8 cellular contexts compared by ENCODE assay signal in the genomic region with DNA sequence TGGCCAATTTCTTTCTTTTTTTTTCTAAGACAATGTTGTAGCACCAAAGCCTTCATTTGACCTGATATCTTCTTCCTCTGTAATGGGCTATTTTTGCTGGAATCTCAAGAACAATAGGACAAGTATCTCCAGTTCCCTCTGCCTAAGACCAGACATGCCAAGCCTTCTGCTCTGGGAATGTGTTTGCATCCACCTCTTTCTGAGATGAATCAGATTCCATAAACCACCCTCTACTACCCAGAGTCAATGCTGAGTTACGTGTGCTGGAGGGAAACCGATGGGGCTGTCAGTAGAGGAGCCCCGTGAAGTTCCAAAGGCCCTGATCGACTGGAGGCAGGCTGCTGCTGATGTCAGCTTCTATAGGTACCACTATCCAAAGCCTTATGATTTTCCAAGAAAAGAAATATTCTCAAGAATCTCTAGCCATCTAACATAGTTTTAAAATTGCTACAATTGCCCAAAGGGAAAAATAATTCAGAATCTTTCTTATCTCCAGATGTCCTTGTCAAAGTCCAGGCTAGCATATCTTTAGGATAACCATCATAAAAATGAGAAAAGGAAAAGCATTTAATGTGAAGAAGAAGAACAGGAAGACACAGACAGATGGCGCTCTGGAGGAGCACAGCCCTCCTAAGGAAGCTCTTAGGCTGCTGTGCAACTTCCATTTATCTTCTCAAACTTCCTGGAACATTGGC.
DNase-seq lines count a peak whose midpoint lies in the region; ATAC-seq and TF ChIP-seq lines count a peak whose summit lies in the region.

No MANE protein-coding gene starts in this region.

- no peak overlapping the region for H4K91ac ChIP-seq in neuronal stem cell (ENCODE audit: low read depth, low read length, poor library complexity)

- H3K23ac ChIP-seq in neuronal stem cell (ENCODE audit: low read depth, low read length, poor library complexity): no peak overlapping the region

- no peaks in the 10 kb centered on the region for H3K4me1 Mint-ChIP-seq in activated naive CD4-positive, alpha-beta T cell treated with anti-CD3 and anti-CD28 coated beads, Interleukin-2, amount 10 ng/mL, durations not matched to agents 7 days and 5 days
- no peaks in the 10 kb centered on the region for H3K4me1 Mint-ChIP-seq in WTC11
- no peaks in the 10 kb centered on the region for H3K4me1 Mint-ChIP-seq in natural killer cell treated with Interleukin-12 subunit alpha and Interleukin-12 subunit beta and Interleukin-15 and Interleukin-18, amount 100 ng/mL, for 72 hours (ENCODE audit: low read depth in 2 of 2)

- H3K4ac ChIP-seq in neuronal stem cell (ENCODE audit: low read length): no peak overlapping the region

- no peak overlapping the region for H3K9ac ChIP-seq in neuronal stem cell (ENCODE audit: low read depth, low read length, poor library complexity)

- H3K4me3 ChIP-seq in kidney epithelial cell (ENCODE audit: low read depth, low read length) (no peak overlapping the region), neuronal stem cell (ENCODE audit: low read length in 2 of 2) (no peak overlapping the region)

- H3K4me3 Mint-ChIP-seq in activated naive CD4-positive, alpha-beta T cell treated with anti-CD3 and anti-CD28 coated beads, Interleukin-2, amount 10 ng/mL, durations not matched to agents 7 days and 5 days: no peak overlapping the region
- H3K4me3 Mint-ChIP-seq in WTC11: no peak overlapping the region
- no peak overlapping the region for H3K4me3 Mint-ChIP-seq in natural killer cell treated with Interleukin-12 subunit alpha and Interleukin-12 subunit beta and Interleukin-15 and Interleukin-18, amount 100 ng/mL, for 72 hours

- no peak overlapping the region for H3K4me2 ChIP-seq in neuronal stem cell (ENCODE audit: insufficient read depth, low read length, poor library complexity, severe bottlenecking)

- H3K18ac ChIP-seq in neuronal stem cell (ENCODE audit: low read length): no peak overlapping the region

- CTCF ChIA-PET in activated naive CD4-positive, alpha-beta T cell treated with anti-CD3 and anti-CD28 coated beads, Interleukin-2, amount 10 ng/mL, durations not matched to agents 7 days and 5 days (lab: Charles Lee): interaction anchor here (0.7 to 2.0 kb wide), 9 partner anchors 8 to 481 kb away, joined by 3 to 22 read pairs (median 4); no protein-coding TSS in a partner anchor
- CTCF ChIA-PET in WTC11 (lab: Charles Lee): interaction anchor here (0.5 to 4.4 kb wide), 32 partner anchors 8 to 838 kb away, joined by 3 to 29 read pairs (median 4); a partner anchor contains a TSS

- H3K27ac ChIP-seq in neuronal stem cell (replicated peaks; ENCODE audit: low read length): no peak overlapping the region

- no CpG with 5 or more reads among the region's 5 CpGs for whole genome bisulfite sequencing in neuronal stem cell (ENCODE audit: extremely low coverage in 2 of 2, insufficient read length in 2 of 2, insufficient replicate concordance in 1 of 2), 2 donors

- H2BK120ac ChIP-seq in neuronal stem cell (ENCODE audit: low read depth, low read length): no peak overlapping the region

- H3K36me3 Mint-ChIP-seq in activated naive CD4-positive, alpha-beta T cell treated with anti-CD3 and anti-CD28 coated beads, Interleukin-2, amount 10 ng/mL, durations not matched to agents 7 days and 5 days: no peaks in the 10 kb centered on the region
- no peaks in the 10 kb centered on the region for H3K36me3 Mint-ChIP-seq in WTC11
- no peaks in the 10 kb centered on the region for H3K36me3 Mint-ChIP-seq in natural killer cell treated with Interleukin-12 subunit alpha and Interleukin-12 subunit beta and Interleukin-15 and Interleukin-18, amount 100 ng/mL, for 72 hours

- no peaks in the 10 kb centered on the region for H3K79me1 ChIP-seq in neuronal stem cell (ENCODE audit: low read depth, low read length)

- H3K27me3 ChIP-seq in kidney epithelial cell (ENCODE audit: control insufficient read depth, insufficient read depth, low read length) (no peaks in the 10 kb centered on the region), neuronal stem cell (ENCODE audit: control insufficient read depth in 3 of 3, insufficient read depth in 3 of 3, low read depth in 1 of 3, low read length in 3 of 3) (peaks cover 0 to 11% (median 0%) of the 10 kb centered on the region in 3 experiments)

- peaks cover 12% of the 10 kb centered on the region for H3K27me3 Mint-ChIP-seq in activated naive CD4-positive, alpha-beta T cell treated with anti-CD3 and anti-CD28 coated beads, Interleukin-2, amount 10 ng/mL, durations not matched to agents 7 days and 5 days
- H3K27me3 Mint-ChIP-seq in WTC11 (ENCODE audit: low read depth): peaks cover 3% of the 10 kb centered on the region; the same call in 1 of the 2 replicates
- peaks cover 14 to 15% of the 10 kb centered on the region in 2 donors for H3K27me3 Mint-ChIP-seq in natural killer cell treated with Interleukin-12 subunit alpha and Interleukin-12 subunit beta and Interleukin-15 and Interleukin-18, amount 100 ng/mL, for 72 hours

- no peak overlapping the region for H2AFZ ChIP-seq in neuronal stem cell (ENCODE audit: low read length)

- no peak overlapping the region for H2BK15ac ChIP-seq in neuronal stem cell (ENCODE audit: low read length)

- H4K8ac ChIP-seq in neuronal stem cell (ENCODE audit: low read depth, low read length): no peak overlapping the region

- no peak overlapping the region for H2BK5ac ChIP-seq in neuronal stem cell (ENCODE audit: low read length)

- H3K9me3 Mint-ChIP-seq in activated naive CD4-positive, alpha-beta T cell treated with anti-CD3 and anti-CD28 coated beads, Interleukin-2, amount 10 ng/mL, durations not matched to agents 7 days and 5 days: no peaks in the 10 kb centered on the region
- no peaks in the 10 kb centered on the region for H3K9me3 Mint-ChIP-seq in WTC11
- no peaks in the 10 kb centered on the region for H3K9me3 Mint-ChIP-seq in natural killer cell treated with Interleukin-12 subunit alpha and Interleukin-12 subunit beta and Interleukin-15 and Interleukin-18, amount 100 ng/mL, for 72 hours

- H2BK12ac ChIP-seq in neuronal stem cell (ENCODE audit: low read length): no peak overlapping the region

- 0 out of 2 replicates have a peak, but pooled peaks have one; percentile 25 for TF ChIP-seq CTCF in WTC11 (IDR thresholded peaks at IDR 0.05)
- TF ChIP-seq CTCF in kidney epithelial cell (IDR thresholded peaks at IDR 0.05; ENCODE audit: insufficient read depth, low read length, poor library complexity, severe bottlenecking): peak; percentile 64

- POLR2A ChIA-PET in WTC11 (lab: Charles Lee): interaction anchor here (0.5 kb wide), 1 partner anchor 900 kb away, joined by 3 read pairs; no protein-coding TSS in a partner anchor

- no peak overlapping the region for H2AK5ac ChIP-seq in neuronal stem cell (ENCODE audit: low read depth, low read length)

- H3K27ac Mint-ChIP-seq in activated naive CD4-positive, alpha-beta T cell treated with anti-CD3 and anti-CD28 coated beads, Interleukin-2, amount 10 ng/mL, durations not matched to agents 7 days and 5 days: no peak overlapping the region
- H3K27ac Mint-ChIP-seq in WTC11: no peak overlapping the region
- H3K27ac Mint-ChIP-seq in natural killer cell treated with Interleukin-12 subunit alpha and Interleukin-12 subunit beta and Interleukin-15 and Interleukin-18, amount 100 ng/mL, for 72 hours: no peak overlapping the region

- no peak overlapping the region for H3K14ac ChIP-seq in neuronal stem cell (ENCODE audit: low read length)

- H3K36me3 ChIP-seq in kidney epithelial cell (ENCODE audit: control insufficient read depth, insufficient read depth, low read length): no peaks in the 10 kb centered on the region
- H3K36me3 ChIP-seq in neuronal stem cell (replicated peaks in 1 of 2; ENCODE audit: control insufficient read depth in 2 of 2, insufficient read depth in 2 of 2, low read length in 2 of 2): no peaks in the 10 kb centered on the region

- H3K4me1 ChIP-seq in neuronal stem cell (ENCODE audit: control insufficient read depth in 2 of 2, insufficient read depth in 1 of 2, low read depth in 1 of 2, low read length in 2 of 2): no peaks in the 10 kb centered on the region

- DNase-seq in activated naive CD4-positive, alpha-beta T cell treated with anti-CD3 and anti-CD28 coated beads, Interleukin-2, amount 10 ng/mL, durations not matched to agents 7 days and 5 days: peak; percentile 25
- DNase-seq in activated naive CD4-positive, alpha-beta T cell treated with Interleukin-2 at 50 U/mL for 16 hours: no peak
- DNase-seq in NAMALWA (ENCODE audit: low spot score) (peak; percentile 8), WTC11 (ENCODE audit: low spot score) (peak; percentile 30), kidney epithelial cell (ENCODE audit: low read depth) (no peak), neuronal stem cell (ENCODE audit: low spot score) (no peak)
- no peak for DNase-seq in natural killer cell treated with Interleukin-12 subunit alpha and Interleukin-12 subunit beta and Interleukin-15 and Interleukin-18, amount 100 ng/mL, for 72 hours (ENCODE audit: low spot score)

- H3K9me3 ChIP-seq in neuronal stem cell (replicated peaks in 1 of 2; ENCODE audit: control insufficient read depth in 2 of 2, insufficient read depth in 1 of 2, low read depth in 1 of 2, low read length in 2 of 2): no peaks in the 10 kb centered on the region

- ATAC-seq in WTC11 (peak; percentile 72), GM18909 (IDR thresholded peaks at IDR 0.05; ENCODE audit: poor library complexity, unreplicated experiment) (no peak)
- ATAC-seq in natural killer cell treated with Interleukin-12 subunit alpha and Interleukin-12 subunit beta and Interleukin-15 and Interleukin-18, amount 100 ng/mL, for 72 hours: no peak

TF ChIP-seq in WTC11, 78 proteins besides CTCF, POLR2A, EP300 and RAD21:
- TF ChIP-seq ZNF232 (CRISPR knock-in tag; IDR thresholded peaks at IDR 0.05) (no peak), ATF1 (CRISPR knock-in tag; IDR thresholded peaks at IDR 0.05) (no peak), NR3C1 (CRISPR knock-in tag; conservative IDR thresholded peaks at IDR 0.05; ENCODE audit: low read depth) (no peak)
- TF ChIP-seq, protein P1, sequence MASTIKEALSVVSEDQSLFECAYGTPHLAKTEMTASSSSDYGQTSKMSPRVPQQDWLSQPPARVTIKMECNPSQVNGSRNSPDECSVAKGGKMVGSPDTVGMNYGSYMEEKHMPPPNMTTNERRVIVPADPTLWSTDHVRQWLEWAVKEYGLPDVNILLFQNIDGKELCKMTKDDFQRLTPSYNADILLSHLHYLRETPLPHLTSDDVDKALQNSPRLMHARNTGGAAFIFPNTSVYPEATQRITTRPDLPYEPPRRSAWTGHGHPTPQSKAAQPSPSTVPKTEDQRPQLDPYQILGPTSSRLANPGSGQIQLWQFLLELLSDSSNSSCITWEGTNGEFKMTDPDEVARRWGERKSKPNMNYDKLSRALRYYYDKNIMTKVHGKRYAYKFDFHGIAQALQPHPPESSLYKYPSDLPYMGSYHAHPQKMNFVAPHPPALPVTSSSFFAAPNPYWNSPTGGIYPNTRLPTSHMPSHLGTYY (CRISPR knock-in tag; IDR thresholded peaks at IDR 0.05): no peak

Comparison
In these comparisons a context has a peak if more than half of its experiments do, and no peak if none do; other contexts are left out.
1. DNase-seq: peak in activated naive CD4-positive, alpha-beta T cell treated with anti-CD3 and anti-CD28 coated beads, Interleukin-2, amount 10 ng/mL, durations not matched to agents 7 days and 5 days (single experiment), NAMALWA (single experiment) and WTC11 (single experiment); none in activated naive CD4-positive, alpha-beta T cell treated with Interleukin-2 at 50 U/mL for 16 hours (single experiment), kidney epithelial cell (single experiment), neuronal stem cell (single experiment) and natural killer cell treated with Interleukin-12 subunit alpha and Interleukin-12 subunit beta and Interleukin-15 and Interleukin-18, amount 100 ng/mL, for 72 hours (single experiment).